Comparison of ENCODE assay signal across 17 cellular contexts in genomic region chr4:156188596-156188995, GRCh38.
"Had no signal": no experiment of that assay in that cellular context is flagged by ENCODE, and none has a peak within 500 bp of the region (broad histone marks: within the 10 kb centered on the region; RNA-seq: fewer than 3 reads in every experiment).

No MANE protein-coding gene starts in this region.

- H3K4me1 ChIP-seq: heart right ventricle, left ventricle myocardium inferior, lower lobe of right lung, neural progenitor cell, right atrium auricular region, tibial artery, upper lobe of left lung, uterus had no signal

- H3K4me2 ChIP-seq: neural progenitor cell had no signal

- H3K27ac ChIP-seq: heart right ventricle, left ventricle myocardium inferior, lower lobe of right lung, neural progenitor cell, ovary, right atrium auricular region, sigmoid colon, tibial artery, upper lobe of left lung, uterus had no signal

- H3K27me3 ChIP-seq: heart right ventricle, neural progenitor cell, ovary, right atrium auricular region, sigmoid colon, tibial artery, upper lobe of left lung, uterus had no signal

- H3K4me3 ChIP-seq: heart right ventricle, left ventricle myocardium inferior, lower lobe of right lung, neural progenitor cell, ovary, right atrium auricular region, sigmoid colon, tibial artery, upper lobe of left lung, uterus had no signal

- H3K9ac ChIP-seq: neural progenitor cell had no signal

- H2AFZ ChIP-seq: neural progenitor cell had no signal

- H3K36me3 ChIP-seq: heart right ventricle, left ventricle myocardium inferior, lower lobe of right lung, neural progenitor cell, ovary, right atrium auricular region, sigmoid colon, tibial artery, upper lobe of left lung, uterus had no signal

- DNase-seq: cortex of kidney; effector memory CD4-positive, alpha-beta T cell; heart right ventricle; kidney; left cardiac atrium; left ventricle myocardium inferior; lower lobe of right lung; nucleus accumbens; ovary; sigmoid colon; small intestine; stimulated activated CD4-positive, alpha-beta T cell treated with anti-CD3 and anti-CD28 coated beads, Interleukin-2, amount 100 ng/mL, for 48 hours; tibial artery; upper lobe of left lung; uterus had no signal

- H3K9me3 ChIP-seq: heart right ventricle, left ventricle myocardium inferior, lower lobe of right lung, ovary, right atrium auricular region, sigmoid colon, tibial artery, upper lobe of left lung, uterus had no signal
